ENCODE assay signal across 17 cellular contexts in genomic region chr6:113562248-113562647, GRCh38.
"Had no signal": no experiment of that assay in that cellular context is flagged by ENCODE, and none has a peak within 500 bp of the region (broad histone marks: within the 10 kb centered on the region; RNA-seq: fewer than 3 reads in every experiment).

No MANE protein-coding gene starts in this region.

- H3K4me3 ChIP-seq: dorsolateral prefrontal cortex, hepatocyte, sigmoid colon, upper lobe of right lung had no signal

- H3K36me3 ChIP-seq: sigmoid colon, upper lobe of right lung had no signal

- H3K27me3 ChIP-seq: dorsolateral prefrontal cortex, hepatocyte, sigmoid colon, upper lobe of right lung had no signal

- H3K27ac Mint-ChIP-seq: activated naive CD8-positive, alpha-beta T cell treated with anti-CD3 and anti-CD28 coated beads, Interleukin-2, amount 10 ng/mL, durations not matched to agents 7 days and 5 days; activated T-helper 17 cell treated with anti-CD3 and anti-CD28 coated beads, Interleukin-2, amount 50 U/mL, for 72 hours; nephron progenitor cell; stimulated activated effector memory CD8-positive, alpha-beta T cell treated with anti-CD3 and anti-CD28 coated beads, Interleukin-12 subunit alpha, Interleukin-12 subunit beta, amount 100 ng/mL, for 72 hours had no signal

- H3K36me3 Mint-ChIP-seq: activated naive CD8-positive, alpha-beta T cell treated with anti-CD3 and anti-CD28 coated beads, Interleukin-2, amount 10 ng/mL, durations not matched to agents 7 days and 5 days; brain; stimulated activated effector memory CD8-positive, alpha-beta T cell treated with anti-CD3 and anti-CD28 coated beads, Interleukin-12 subunit alpha, Interleukin-12 subunit beta, amount 100 ng/mL, for 72 hours had no signal

- H3K9me3 Mint-ChIP-seq: activated naive CD8-positive, alpha-beta T cell treated with anti-CD3 and anti-CD28 coated beads, Interleukin-2, amount 10 ng/mL, durations not matched to agents 7 days and 5 days; activated T-helper 17 cell treated with anti-CD3 and anti-CD28 coated beads, Interleukin-2, amount 50 U/mL, for 72 hours; nephron progenitor cell had no signal

- H3K4me3 Mint-ChIP-seq: activated naive CD8-positive, alpha-beta T cell treated with anti-CD3 and anti-CD28 coated beads, Interleukin-2, amount 10 ng/mL, durations not matched to agents 7 days and 5 days; activated T-helper 17 cell treated with anti-CD3 and anti-CD28 coated beads, Interleukin-2, amount 50 U/mL, for 72 hours; brain; nephron progenitor cell; stimulated activated effector memory CD8-positive, alpha-beta T cell treated with anti-CD3 and anti-CD28 coated beads, Interleukin-12 subunit alpha, Interleukin-12 subunit beta, amount 100 ng/mL, for 72 hours had no signal

- H3K27ac ChIP-seq: dorsolateral prefrontal cortex, hepatocyte, sigmoid colon, upper lobe of right lung had no signal

- H3K4me1 Mint-ChIP-seq: activated naive CD8-positive, alpha-beta T cell treated with anti-CD3 and anti-CD28 coated beads, Interleukin-2, amount 10 ng/mL, durations not matched to agents 7 days and 5 days; activated T-helper 17 cell treated with anti-CD3 and anti-CD28 coated beads, Interleukin-2, amount 50 U/mL, for 72 hours; stimulated activated effector memory CD8-positive, alpha-beta T cell treated with anti-CD3 and anti-CD28 coated beads, Interleukin-12 subunit alpha, Interleukin-12 subunit beta, amount 100 ng/mL, for 72 hours had no signal

- H3K27me3 Mint-ChIP-seq: brain had no signal

- DNase-seq: activated CD4-positive, alpha-beta T cell treated with anti-CD3 and anti-CD28 coated beads, Interleukin-2, amount 50 U/mL, for 48 hours; activated naive CD4-positive, alpha-beta T cell; activated naive CD8-positive, alpha-beta T cell treated with anti-CD3 and anti-CD28 coated beads, Interleukin-2, amount 10 ng/mL, durations not matched to agents 7 days and 5 days; amygdala; caudate nucleus; dorsolateral prefrontal cortex; left cardiac atrium; nephron progenitor cell; nucleus accumbens; posterior cingulate gyrus; sigmoid colon; stimulated activated CD4-positive, alpha-beta T cell treated with anti-CD3 and anti-CD28 coated beads, Interleukin-4, amount 100 ng/mL, for 24 hours; upper lobe of right lung had no signal

- H3K9me3 ChIP-seq: sigmoid colon, upper lobe of right lung had no signal

- ATAC-seq: activated T-helper 17 cell treated with anti-CD3 and anti-CD28 coated beads, Interleukin-2, amount 50 U/mL, for 72 hours; left cardiac atrium; stimulated activated effector memory CD8-positive, alpha-beta T cell treated with anti-CD3 and anti-CD28 coated beads, Interleukin-12 subunit alpha, Interleukin-12 subunit beta, amount 100 ng/mL, for 72 hours; upper lobe of right lung had no signal
